ENCODE assay signal across 2 cellular contexts in genomic region chr19:47896019-47896418, GRCh38.
TF ChIP-seq lines count a peak whose summit lies in the region.

No MANE protein-coding gene starts in this region.

TF ChIP-seq in HCT116, 20 proteins besides CTCF, POLR2A, EP300 and RAD21:
- peak; percentile 72 for TF ChIP-seq YY1 (IDR thresholded peaks at IDR 0.05; ENCODE audit: extremely low read depth, insufficient replicate concordance, low read depth, low read length)
- no peak for TF ChIP-seq JUND (IDR thresholded peaks at IDR 0.05)

TF ChIP-seq in HepG2, 621 proteins besides CTCF, POLR2A, EP300 and RAD21:
- TF ChIP-seq NFAT5 (CRISPR knock-in tag; IDR thresholded peaks at IDR 0.05) (no peak), HMGXB3 (CRISPR knock-in tag; IDR thresholded peaks at IDR 0.05; ENCODE audit: borderline replicate concordance) (no peak), POLR2AphosphoS5 (IDR thresholded peaks at IDR 0.05; ENCODE audit: low read depth, low read length) (no peak), ZNF644 (CRISPR knock-in tag; IDR thresholded peaks at IDR 0.05; ENCODE audit: low read depth) (no peak), ZSCAN25 (CRISPR knock-in tag; IDR thresholded peaks at IDR 0.05) (no peak), CERS6 (CRISPR knock-in tag; IDR thresholded peaks at IDR 0.05) (no peak), BCL3 (CRISPR knock-in tag; IDR thresholded peaks at IDR 0.05) (no peak), AFF4 (CRISPR knock-in tag; IDR thresholded peaks at IDR 0.05) (no peak), ZFP36L2 (CRISPR knock-in tag; IDR thresholded peaks at IDR 0.05) (no peak), PBX3 (CRISPR knock-in tag; IDR thresholded peaks at IDR 0.05; ENCODE audit: borderline replicate concordance) (no peak), CSRNP2 (CRISPR knock-in tag; conservative IDR thresholded peaks at IDR 0.05; ENCODE audit: low read depth) (no peak), ZSCAN31 (CRISPR knock-in tag; IDR thresholded peaks at IDR 0.05; ENCODE audit: low read depth) (no peak), ZKSCAN5 (CRISPR knock-in tag; IDR thresholded peaks at IDR 0.05) (no peak)
